16 cellular contexts compared by ENCODE assay signal in the genomic region with DNA sequence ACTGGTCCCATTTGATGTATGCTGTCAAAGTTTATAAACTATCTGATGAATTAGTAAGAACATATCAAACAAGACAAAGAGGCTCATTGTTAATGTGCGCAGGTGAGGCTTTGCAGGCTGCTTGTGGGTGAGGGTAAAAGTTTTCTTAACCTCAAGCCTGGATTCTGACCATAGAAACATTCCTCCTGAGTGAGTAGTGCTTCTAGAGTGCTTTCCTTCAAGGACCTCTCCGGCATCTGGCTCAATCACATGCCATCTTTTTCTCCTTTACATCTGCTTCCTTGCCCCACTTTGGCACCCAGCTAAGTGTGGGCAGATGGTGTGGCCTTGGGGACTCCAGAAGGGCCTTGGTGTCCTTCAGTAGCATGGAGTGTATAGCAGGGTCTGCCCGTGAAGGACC.
DNase-seq lines count a peak whose midpoint lies in the region; ATAC-seq and TF ChIP-seq lines count a peak whose summit lies in the region.
"Had no signal": no experiment of that assay in that cellular context is flagged by ENCODE, and none has a peak within 500 bp of the region (broad histone marks: within the 10 kb centered on the region; RNA-seq: fewer than 3 reads in every experiment).

No MANE protein-coding gene starts in this region.

- H3K27ac Mint-ChIP-seq in activated naive CD8-positive, alpha-beta T cell treated with anti-CD3 and anti-CD28 coated beads for 36 hours: no peak overlapping the region

- TF ChIP-seq CTCF in ascending aorta (IDR thresholded peaks at IDR 0.05) (no peak), kidney epithelial cell (IDR thresholded peaks at IDR 0.05; ENCODE audit: insufficient read depth, low read length, poor library complexity, severe bottlenecking) (no peak)

- H3K4me3 ChIP-seq in ascending aorta (no peak overlapping the region), kidney epithelial cell (ENCODE audit: low read depth, low read length) (no peak overlapping the region)
- H3K4me3 ChIP-seq: dorsolateral prefrontal cortex, suprapubic skin had no signal

- DNase-seq in AG08395 (ENCODE audit: low spot score): peak; percentile 60
- peak; percentile 69 for DNase-seq in HS-27A (ENCODE audit: low read depth)
- DNase-seq in ascending aorta (ENCODE audit: low spot score in 2 of 2): no peak
- peak; percentile 88 for DNase-seq in kidney epithelial cell (ENCODE audit: low read depth)
- DNase-seq in stimulated activated naive CD8-positive, alpha-beta T cell treated with anti-CD3 and anti-CD28 coated beads, Interleukin-15, Interleukin-2, amounts not matched to agents 100 U/mL and 50 U/mL, for 24 hours: no peak
- DNase-seq in activated naive CD8-positive, alpha-beta T cell treated with anti-CD3 and anti-CD28 coated beads for 36 hours: no peak
- no peak for DNase-seq in activated naive CD4-positive, alpha-beta T cell treated with Interleukin-2 at 50 U/mL for 16 hours
- no peak for DNase-seq in activated naive CD4-positive, alpha-beta T cell (lab: John Stamatoyannopoulos, UW)
- DNase-seq: activated CD4-positive, alpha-beta T cell treated with anti-CD3 and anti-CD28 coated beads, Interleukin-2, amount 50 U/mL, for 4 hours; AML-193; dorsolateral prefrontal cortex; hippocampal formation; NCI-H1048; T-helper 1 cell had no signal

- H3K9me3 Mint-ChIP-seq in activated naive CD8-positive, alpha-beta T cell treated with anti-CD3 and anti-CD28 coated beads for 36 hours: no peaks in the 10 kb centered on the region

- H3K4me1 Mint-ChIP-seq in activated naive CD8-positive, alpha-beta T cell treated with anti-CD3 and anti-CD28 coated beads for 36 hours: no peaks in the 10 kb centered on the region

- H3K27me3 ChIP-seq in ascending aorta (no peaks in the 10 kb centered on the region), kidney epithelial cell (ENCODE audit: control insufficient read depth, insufficient read depth, low read length) (no peaks in the 10 kb centered on the region)
- H3K27me3 ChIP-seq: dorsolateral prefrontal cortex, suprapubic skin had no signal

- H3K27me3 Mint-ChIP-seq in activated naive CD8-positive, alpha-beta T cell treated with anti-CD3 and anti-CD28 coated beads for 36 hours: no peaks in the 10 kb centered on the region

- H3K36me3 ChIP-seq in ascending aorta (no peaks in the 10 kb centered on the region), kidney epithelial cell (ENCODE audit: control insufficient read depth, insufficient read depth, low read length) (no peaks in the 10 kb centered on the region)
- H3K36me3 ChIP-seq: suprapubic skin had no signal

- no peaks in the 10 kb centered on the region for H3K36me3 Mint-ChIP-seq in activated naive CD8-positive, alpha-beta T cell treated with anti-CD3 and anti-CD28 coated beads for 36 hours

- no peak for ATAC-seq in stimulated activated naive CD8-positive, alpha-beta T cell treated with anti-CD3 and anti-CD28 coated beads, Interleukin-15, Interleukin-2, amounts not matched to agents 100 U/mL and 50 U/mL, for 24 hours

- intact Hi-C loops in ascending aorta (cut with DNase I): no loop called here

- H3K4me1 ChIP-seq in ascending aorta: peaks cover 14 to 72% of the 10 kb centered on the region in 2 donors

- no peaks in the 10 kb centered on the region for H3K9me3 ChIP-seq in ascending aorta
- H3K9me3 ChIP-seq: suprapubic skin had no signal

- H3K27ac ChIP-seq in ascending aorta: peak overlapping the region; percentile 16 to 56
- H3K27ac ChIP-seq: dorsolateral prefrontal cortex, HL-60, suprapubic skin had no signal

- H3K4me3 Mint-ChIP-seq in activated naive CD8-positive, alpha-beta T cell treated with anti-CD3 and anti-CD28 coated beads for 36 hours: no peak overlapping the region

Comparison
In these comparisons a context has a peak if more than half of its experiments do, and no peak if none do; other contexts are left out.
1. DNase-seq: peak in AG08395 (single experiment), HS-27A (single experiment) and kidney epithelial cell (single experiment); none in ascending aorta (0 of 2), stimulated activated naive CD8-positive, alpha-beta T cell treated with anti-CD3 and anti-CD28 coated beads, Interleukin-15, Interleukin-2, amounts not matched to agents 100 U/mL and 50 U/mL, for 24 hours (single experiment), activated naive CD8-positive, alpha-beta T cell treated with anti-CD3 and anti-CD28 coated beads for 36 hours (single experiment), activated naive CD4-positive, alpha-beta T cell treated with Interleukin-2 at 50 U/mL for 16 hours (single experiment) and activated naive CD4-positive, alpha-beta T cell (0 of 4).